Comparison of ENCODE assay signal across 2 cellular contexts in the genomic region with DNA sequence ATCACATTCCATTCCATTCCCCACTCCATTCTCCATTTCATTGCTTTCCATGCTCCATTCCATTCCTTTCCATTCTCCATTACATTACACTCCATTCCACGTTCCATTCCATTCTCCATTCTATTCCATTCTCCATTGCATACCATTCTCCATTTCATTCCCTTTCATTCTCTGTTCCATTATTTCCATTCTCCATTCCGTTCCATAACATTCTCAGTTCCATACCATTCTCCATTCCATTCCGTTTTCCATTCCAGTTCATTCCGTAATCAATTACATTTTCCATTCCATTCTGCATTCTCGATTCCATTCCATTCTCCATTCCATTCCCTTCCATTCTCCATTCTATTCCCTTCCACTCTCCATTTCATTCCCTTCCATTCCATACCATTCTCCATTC.
TF ChIP-seq lines count a peak whose summit lies in the region.

No MANE protein-coding gene starts in this region.

TF ChIP-seq in GM23338, 12 proteins besides CTCF, POLR2A, EP300 and RAD21 (continued from another document):
- TF ChIP-seq, protein P1, sequence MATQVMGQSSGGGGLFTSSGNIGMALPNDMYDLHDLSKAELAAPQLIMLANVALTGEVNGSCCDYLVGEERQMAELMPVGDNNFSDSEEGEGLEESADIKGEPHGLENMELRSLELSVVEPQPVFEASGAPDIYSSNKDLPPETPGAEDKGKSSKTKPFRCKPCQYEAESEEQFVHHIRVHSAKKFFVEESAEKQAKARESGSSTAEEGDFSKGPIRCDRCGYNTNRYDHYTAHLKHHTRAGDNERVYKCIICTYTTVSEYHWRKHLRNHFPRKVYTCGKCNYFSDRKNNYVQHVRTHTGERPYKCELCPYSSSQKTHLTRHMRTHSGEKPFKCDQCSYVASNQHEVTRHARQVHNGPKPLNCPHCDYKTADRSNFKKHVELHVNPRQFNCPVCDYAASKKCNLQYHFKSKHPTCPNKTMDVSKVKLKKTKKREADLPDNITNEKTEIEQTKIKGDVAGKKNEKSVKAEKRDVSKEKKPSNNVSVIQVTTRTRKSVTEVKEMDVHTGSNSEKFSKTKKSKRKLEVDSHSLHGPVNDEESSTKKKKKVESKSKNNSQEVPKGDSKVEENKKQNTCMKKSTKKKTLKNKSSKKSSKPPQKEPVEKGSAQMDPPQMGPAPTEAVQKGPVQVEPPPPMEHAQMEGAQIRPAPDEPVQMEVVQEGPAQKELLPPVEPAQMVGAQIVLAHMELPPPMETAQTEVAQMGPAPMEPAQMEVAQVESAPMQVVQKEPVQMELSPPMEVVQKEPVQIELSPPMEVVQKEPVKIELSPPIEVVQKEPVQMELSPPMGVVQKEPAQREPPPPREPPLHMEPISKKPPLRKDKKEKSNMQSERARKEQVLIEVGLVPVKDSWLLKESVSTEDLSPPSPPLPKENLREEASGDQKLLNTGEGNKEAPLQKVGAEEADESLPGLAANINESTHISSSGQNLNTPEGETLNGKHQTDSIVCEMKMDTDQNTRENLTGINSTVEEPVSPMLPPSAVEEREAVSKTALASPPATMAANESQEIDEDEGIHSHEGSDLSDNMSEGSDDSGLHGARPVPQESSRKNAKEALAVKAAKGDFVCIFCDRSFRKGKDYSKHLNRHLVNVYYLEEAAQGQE (IDR thresholded peaks at IDR 0.05; ENCODE audit: unreplicated experiment) = no peak
- TF ChIP-seq EZH2phosphoT487 (IDR thresholded peaks at IDR 0.05; ENCODE audit: unreplicated experiment) = no peak
- TF ChIP-seq POLR2AphosphoS5 (IDR thresholded peaks at IDR 0.05; ENCODE audit: low read depth) = no peak
- TF ChIP-seq, protein P2, sequence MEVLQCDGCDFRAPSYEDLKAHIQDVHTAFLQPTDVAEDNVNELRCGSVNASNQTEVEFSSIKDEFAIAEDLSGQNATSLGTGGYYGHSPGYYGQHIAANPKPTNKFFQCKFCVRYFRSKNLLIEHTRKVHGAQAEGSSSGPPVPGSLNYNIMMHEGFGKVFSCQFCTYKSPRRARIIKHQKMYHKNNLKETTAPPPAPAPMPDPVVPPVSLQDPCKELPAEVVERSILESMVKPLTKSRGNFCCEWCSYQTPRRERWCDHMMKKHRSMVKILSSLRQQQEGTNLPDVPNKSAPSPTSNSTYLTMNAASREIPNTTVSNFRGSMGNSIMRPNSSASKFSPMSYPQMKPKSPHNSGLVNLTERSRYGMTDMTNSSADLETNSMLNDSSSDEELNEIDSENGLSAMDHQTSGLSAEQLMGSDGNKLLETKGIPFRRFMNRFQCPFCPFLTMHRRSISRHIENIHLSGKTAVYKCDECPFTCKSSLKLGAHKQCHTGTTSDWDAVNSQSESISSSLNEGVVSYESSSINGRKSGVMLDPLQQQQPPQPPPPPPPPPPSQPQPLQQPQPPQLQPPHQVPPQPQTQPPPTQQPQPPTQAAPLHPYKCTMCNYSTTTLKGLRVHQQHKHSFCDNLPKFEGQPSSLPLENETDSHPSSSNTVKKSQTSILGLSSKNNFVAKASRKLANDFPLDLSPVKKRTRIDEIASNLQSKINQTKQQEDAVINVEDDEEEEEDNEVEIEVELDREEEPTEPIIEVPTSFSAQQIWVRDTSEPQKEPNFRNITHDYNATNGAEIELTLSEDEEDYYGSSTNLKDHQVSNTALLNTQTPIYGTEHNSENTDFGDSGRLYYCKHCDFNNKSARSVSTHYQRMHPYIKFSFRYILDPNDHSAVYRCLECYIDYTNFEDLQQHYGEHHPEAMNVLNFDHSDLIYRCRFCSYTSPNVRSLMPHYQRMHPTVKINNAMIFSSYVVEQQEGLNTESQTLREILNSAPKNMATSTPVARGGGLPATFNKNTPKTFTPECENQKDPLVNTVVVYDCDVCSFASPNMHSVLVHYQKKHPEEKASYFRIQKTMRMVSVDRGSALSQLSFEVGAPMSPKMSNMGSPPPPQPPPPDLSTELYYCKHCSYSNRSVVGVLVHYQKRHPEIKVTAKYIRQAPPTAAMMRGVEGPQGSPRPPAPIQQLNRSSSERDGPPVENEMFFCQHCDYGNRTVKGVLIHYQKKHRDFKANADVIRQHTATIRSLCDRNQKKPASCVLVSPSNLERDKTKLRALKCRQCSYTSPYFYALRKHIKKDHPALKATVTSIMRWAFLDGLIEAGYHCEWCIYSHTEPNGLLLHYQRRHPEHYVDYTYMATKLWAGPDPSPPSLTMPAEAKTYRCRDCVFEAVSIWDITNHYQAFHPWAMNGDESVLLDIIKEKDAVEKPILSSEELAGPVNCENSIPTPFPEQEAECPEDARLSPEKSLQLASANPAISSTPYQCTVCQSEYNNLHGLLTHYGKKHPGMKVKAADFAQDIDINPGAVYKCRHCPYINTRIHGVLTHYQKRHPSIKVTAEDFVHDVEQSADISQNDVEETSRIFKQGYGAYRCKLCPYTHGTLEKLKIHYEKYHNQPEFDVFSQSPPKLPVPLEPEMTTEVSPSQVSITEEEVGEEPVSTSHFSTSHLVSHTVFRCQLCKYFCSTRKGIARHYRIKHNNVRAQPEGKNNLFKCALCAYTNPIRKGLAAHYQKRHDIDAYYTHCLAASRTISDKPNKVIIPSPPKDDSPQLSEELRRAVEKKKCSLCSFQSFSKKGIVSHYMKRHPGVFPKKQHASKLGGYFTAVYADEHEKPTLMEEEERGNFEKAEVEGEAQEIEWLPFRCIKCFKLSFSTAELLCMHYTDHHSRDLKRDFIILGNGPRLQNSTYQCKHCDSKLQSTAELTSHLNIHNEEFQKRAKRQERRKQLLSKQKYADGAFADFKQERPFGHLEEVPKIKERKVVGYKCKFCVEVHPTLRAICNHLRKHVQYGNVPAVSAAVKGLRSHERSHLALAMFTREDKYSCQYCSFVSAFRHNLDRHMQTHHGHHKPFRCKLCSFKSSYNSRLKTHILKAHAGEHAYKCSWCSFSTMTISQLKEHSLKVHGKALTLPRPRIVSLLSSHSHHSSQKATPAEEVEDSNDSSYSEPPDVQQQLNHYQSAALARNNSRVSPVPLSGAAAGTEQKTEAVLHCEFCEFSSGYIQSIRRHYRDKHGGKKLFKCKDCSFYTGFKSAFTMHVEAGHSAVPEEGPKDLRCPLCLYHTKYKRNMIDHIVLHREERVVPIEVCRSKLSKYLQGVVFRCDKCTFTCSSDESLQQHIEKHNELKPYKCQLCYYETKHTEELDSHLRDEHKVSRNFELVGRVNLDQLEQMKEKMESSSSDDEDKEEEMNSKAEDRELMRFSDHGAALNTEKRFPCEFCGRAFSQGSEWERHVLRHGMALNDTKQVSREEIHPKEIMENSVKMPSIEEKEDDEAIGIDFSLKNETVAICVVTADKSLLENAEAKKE (CRISPR knock-in tag; IDR thresholded peaks at IDR 0.05) = no peak
- TF ChIP-seq JUNB (IDR thresholded peaks at IDR 0.05; ENCODE audit: unreplicated experiment) = no peak
- TF ChIP-seq CREB1 (CRISPR knock-in tag; IDR thresholded peaks at IDR 0.05; ENCODE audit: low read depth) = no peak
- no peak for TF ChIP-seq NANOG (IDR thresholded peaks at IDR 0.05; ENCODE audit: borderline replicate concordance)
- no peak for TF ChIP-seq ZNF331 (CRISPR knock-in tag; IDR thresholded peaks at IDR 0.05; ENCODE audit: low read depth)
- TF ChIP-seq, protein P3, sequence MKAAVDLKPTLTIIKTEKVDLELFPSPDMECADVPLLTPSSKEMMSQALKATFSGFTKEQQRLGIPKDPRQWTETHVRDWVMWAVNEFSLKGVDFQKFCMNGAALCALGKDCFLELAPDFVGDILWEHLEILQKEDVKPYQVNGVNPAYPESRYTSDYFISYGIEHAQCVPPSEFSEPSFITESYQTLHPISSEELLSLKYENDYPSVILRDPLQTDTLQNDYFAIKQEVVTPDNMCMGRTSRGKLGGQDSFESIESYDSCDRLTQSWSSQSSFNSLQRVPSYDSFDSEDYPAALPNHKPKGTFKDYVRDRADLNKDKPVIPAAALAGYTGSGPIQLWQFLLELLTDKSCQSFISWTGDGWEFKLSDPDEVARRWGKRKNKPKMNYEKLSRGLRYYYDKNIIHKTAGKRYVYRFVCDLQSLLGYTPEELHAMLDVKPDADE (IDR thresholded peaks at IDR 0.05) = no peak

TF ChIP-seq in IMR-90, 13 proteins besides CTCF, POLR2A, EP300 and RAD21 (continued from another document):
- TF ChIP-seq, protein P4, sequence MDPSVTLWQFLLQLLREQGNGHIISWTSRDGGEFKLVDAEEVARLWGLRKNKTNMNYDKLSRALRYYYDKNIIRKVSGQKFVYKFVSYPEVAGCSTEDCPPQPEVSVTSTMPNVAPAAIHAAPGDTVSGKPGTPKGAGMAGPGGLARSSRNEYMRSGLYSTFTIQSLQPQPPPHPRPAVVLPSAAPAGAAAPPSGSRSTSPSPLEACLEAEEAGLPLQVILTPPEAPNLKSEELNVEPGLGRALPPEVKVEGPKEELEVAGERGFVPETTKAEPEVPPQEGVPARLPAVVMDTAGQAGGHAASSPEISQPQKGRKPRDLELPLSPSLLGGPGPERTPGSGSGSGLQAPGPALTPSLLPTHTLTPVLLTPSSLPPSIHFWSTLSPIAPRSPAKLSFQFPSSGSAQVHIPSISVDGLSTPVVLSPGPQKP (IDR thresholded peaks at IDR 0.05; ENCODE audit: borderline replicate concordance, low read depth, low read length) = no peak
- TF ChIP-seq MXI1 (IDR thresholded peaks at IDR 0.05; ENCODE audit: borderline replicate concordance, low read depth, low read length) = no peak
- TF ChIP-seq, protein P5, sequence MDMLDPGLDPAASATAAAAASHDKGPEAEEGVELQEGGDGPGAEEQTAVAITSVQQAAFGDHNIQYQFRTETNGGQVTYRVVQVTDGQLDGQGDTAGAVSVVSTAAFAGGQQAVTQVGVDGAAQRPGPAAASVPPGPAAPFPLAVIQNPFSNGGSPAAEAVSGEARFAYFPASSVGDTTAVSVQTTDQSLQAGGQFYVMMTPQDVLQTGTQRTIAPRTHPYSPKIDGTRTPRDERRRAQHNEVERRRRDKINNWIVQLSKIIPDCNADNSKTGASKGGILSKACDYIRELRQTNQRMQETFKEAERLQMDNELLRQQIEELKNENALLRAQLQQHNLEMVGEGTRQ (IDR thresholded peaks at IDR 0.05; ENCODE audit: low read depth, low read length) = no peak
- no peak for TF ChIP-seq RFX5 (IDR thresholded peaks at IDR 0.05; ENCODE audit: low read depth, low read length)
- TF ChIP-seq MAZ (IDR thresholded peaks at IDR 0.05; ENCODE audit: borderline replicate concordance, low read depth, low read length) = no peak
- TF ChIP-seq CHD1 (IDR thresholded peaks at IDR 0.05; ENCODE audit: low read depth, low read length) = no peak
- TF ChIP-seq CEBPB (IDR thresholded peaks at IDR 0.05; ENCODE audit: low read depth, low read length) = no peak
- no peak for TF ChIP-seq FOS (IDR thresholded peaks at IDR 0.05; ENCODE audit: low read depth, low read length)
- no peak for TF ChIP-seq BHLHE40 (IDR thresholded peaks at IDR 0.05; ENCODE audit: low read depth, low read length)
- TF ChIP-seq NFE2L2 (IDR thresholded peaks at IDR 0.05; ENCODE audit: low read depth, low read length) = no peak
